ENCODE assay signal across 16 cellular contexts in the genomic region with DNA sequence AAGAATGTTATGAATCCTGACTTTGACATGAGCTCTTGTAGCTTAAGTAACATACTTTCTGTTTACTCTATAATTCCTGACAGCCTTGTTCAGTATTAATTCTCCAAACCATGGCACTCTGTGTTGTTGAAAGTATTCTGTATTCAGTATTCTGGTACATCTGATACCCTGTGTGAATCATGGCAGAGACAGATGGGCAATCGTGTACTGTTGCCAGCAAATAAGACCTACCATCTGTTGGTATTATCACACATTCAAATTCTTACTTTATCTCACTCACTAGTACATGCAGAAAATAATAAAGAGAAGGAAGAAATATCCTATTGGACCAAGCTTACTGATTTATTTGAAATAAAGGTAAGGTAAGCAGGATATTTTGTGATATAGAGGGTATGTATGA.
"Had no signal": no experiment of that assay in that cellular context is flagged by ENCODE, and none has a peak within 500 bp of the region (broad histone marks: within the 10 kb centered on the region; RNA-seq: fewer than 3 reads in every experiment).

No MANE protein-coding gene starts in this region.

- H3K9ac ChIP-seq: parathyroid adenoma had no signal

- H3K4me3 ChIP-seq: cardiac muscle cell, colonic mucosa, hepatocyte, left lung, tibial nerve had no signal

- H3K9me3 ChIP-seq: colonic mucosa, left lung, neutrophil, tibial nerve had no signal

- H3K27me3 ChIP-seq: cardiac muscle cell, colonic mucosa, hepatocyte, left lung, neutrophil had no signal

- H3K27ac ChIP-seq: cardiac muscle cell, colonic mucosa, hepatocyte, left lung, neutrophil, parathyroid adenoma, tibial nerve, VCaP had no signal

- H3K4me1 ChIP-seq: colonic mucosa, left lung, parathyroid adenoma, tibial nerve had no signal

- H3K79me2 ChIP-seq: hepatocyte, parathyroid adenoma had no signal

- DNase-seq: activated CD8-positive, alpha-beta T cell treated with anti-CD3 and anti-CD28 coated beads for 36 hours; activated effector memory CD4-positive, alpha-beta T cell treated with Interleukin-2 at 50 U/mL for 16 hours; activated naive CD4-positive, alpha-beta T cell treated with anti-CD3 and anti-CD28 coated beads, Interleukin-2, amount 50 U/mL, for 16 hours; activated T-cell treated with anti-CD3 and anti-CD28 coated beads, Interleukin-2, amount 50 U/mL, for 4 hours; colonic mucosa; left lung; naive thymus-derived CD8-positive, alpha-beta T cell; retina; stimulated activated CD4-positive, alpha-beta T cell treated with anti-CD3 and anti-CD28 coated beads, Interleukin-4, amount 100 ng/mL, for 1 hour; stimulated activated naive CD4-positive, alpha-beta T cell had no signal

- H2AFZ ChIP-seq: hepatocyte, parathyroid adenoma had no signal

- H3K4me2 ChIP-seq: hepatocyte had no signal

- H3K36me3 ChIP-seq: colonic mucosa, left lung, neutrophil had no signal
